8 cellular contexts compared by ENCODE assay signal in genomic region chr19:34145741-34146202, GRCh38. TPM values are rescaled to one million over a fixed set of nuclear protein-coding genes. Genes with fewer than 3 reads are reported as not detected.
DNase-seq lines count a peak whose midpoint lies in the region; ATAC-seq and TF ChIP-seq lines count a peak whose summit lies in the region.

No MANE protein-coding gene starts in this region.

- no peaks in the 10 kb centered on the region for H3K79me2 ChIP-seq in parathyroid adenoma

- DNase-seq in COR-L47 (lab: John Stamatoyannopoulos, UW) (peak; percentile 15), HS-5 (ENCODE audit: low read depth) (peak; percentile 9), Peyer's patch (peak in 2 of 3 donors; percentile 28 to 75), fibroblast of villous mesenchyme (ENCODE audit: low read depth) (peak; percentile 67)
- peak; percentile 31 for DNase-seq in activated T-helper 1 cell treated with anti-CD3 and anti-CD28 coated beads, Interleukin-12 subunit alpha, Interleukin-12 subunit beta, Interleukin-2, Interleukin-4 antibody, amounts not matched to agents 30 ng/mL and 10 ng/mL and 1 ng/mL, durations not matched to agents 14 hours and 24 hours and 36 hours (ENCODE audit: low spot score)

- H3K9me3 Mint-ChIP-seq in activated T-helper 1 cell treated with anti-CD3 and anti-CD28 coated beads, Interleukin-12 subunit alpha, Interleukin-12 subunit beta, Interleukin-2, Interleukin-4 antibody, amounts not matched to agents 30 ng/mL and 10 ng/mL and 1 ng/mL, durations not matched to agents 14 hours and 24 hours and 36 hours, result no peaks in the 10 kb centered on the region

- H3K27ac Mint-ChIP-seq in activated T-helper 1 cell treated with anti-CD3 and anti-CD28 coated beads, Interleukin-12 subunit alpha, Interleukin-12 subunit beta, Interleukin-2, Interleukin-4 antibody, amounts not matched to agents 30 ng/mL and 10 ng/mL and 1 ng/mL, durations not matched to agents 14 hours and 24 hours and 36 hours, result no peak overlapping the region

- H3K4me3 Mint-ChIP-seq in activated T-helper 1 cell treated with anti-CD3 and anti-CD28 coated beads, Interleukin-12 subunit alpha, Interleukin-12 subunit beta, Interleukin-2, Interleukin-4 antibody, amounts not matched to agents 30 ng/mL and 10 ng/mL and 1 ng/mL, durations not matched to agents 14 hours and 24 hours and 36 hours, result no peak overlapping the region

- no peak overlapping the region for H3K9ac ChIP-seq in parathyroid adenoma

- H3K27ac ChIP-seq in Peyer's patch, result no peak overlapping the region
- H3K27ac ChIP-seq in parathyroid adenoma, result no peak overlapping the region

- no peaks in the 10 kb centered on the region for H3K36me3 Mint-ChIP-seq in activated T-helper 1 cell treated with anti-CD3 and anti-CD28 coated beads, Interleukin-12 subunit alpha, Interleukin-12 subunit beta, Interleukin-2, Interleukin-4 antibody, amounts not matched to agents 30 ng/mL and 10 ng/mL and 1 ng/mL, durations not matched to agents 14 hours and 24 hours and 36 hours (ENCODE audit: low read depth)

- H3K36me3 ChIP-seq in Peyer's patch (no peaks in the 10 kb centered on the region), parathyroid adenoma (ENCODE audit: control insufficient read depth, insufficient read depth, low read length) (no peaks in the 10 kb centered on the region)

- no peaks in the 10 kb centered on the region for H3K27me3 ChIP-seq in Peyer's patch
- H3K27me3 ChIP-seq in parathyroid adenoma (ENCODE audit: control insufficient read depth, insufficient read depth, low read length), result no peaks in the 10 kb centered on the region

- no peak overlapping the region for H2AFZ ChIP-seq in parathyroid adenoma

- no peak overlapping the region for H3K4me2 ChIP-seq in parathyroid adenoma (ENCODE audit: low read length)

- TF ChIP-seq POLR2A in Peyer's patch (IDR thresholded peaks at IDR 0.05), result no peak

- no peak for ATAC-seq in HG02884 (IDR thresholded peaks at IDR 0.05; ENCODE audit: unreplicated experiment)
- ATAC-seq in HG03196 (IDR thresholded peaks at IDR 0.05; ENCODE audit: unreplicated experiment), result no peak

- intact Hi-C loops in activated T-helper 1 cell treated with anti-CD3 and anti-CD28 coated beads, Interleukin-12 subunit alpha, Interleukin-12 subunit beta, Interleukin-2, Interleukin-4 antibody, amounts not matched to agents 30 ng/mL and 10 ng/mL and 1 ng/mL, durations not matched to agents 14 hours and 24 hours and 36 hours (cut with micrococcal nuclease), result loop anchor here (1.0 kb wide), 4 partner anchors 11 to 367 kb away; no protein-coding TSS in a partner anchor

- no peaks in the 10 kb centered on the region for H3K9me3 ChIP-seq in Peyer's patch
- H3K9me3 ChIP-seq in parathyroid adenoma (ENCODE audit: control insufficient read depth, low read length), result no peaks in the 10 kb centered on the region

- H3K4me1 Mint-ChIP-seq in activated T-helper 1 cell treated with anti-CD3 and anti-CD28 coated beads, Interleukin-12 subunit alpha, Interleukin-12 subunit beta, Interleukin-2, Interleukin-4 antibody, amounts not matched to agents 30 ng/mL and 10 ng/mL and 1 ng/mL, durations not matched to agents 14 hours and 24 hours and 36 hours (ENCODE audit: low read depth), result no peaks in the 10 kb centered on the region

- no peak overlapping the region for H3K4me3 ChIP-seq in Peyer's patch
- H3K4me3 ChIP-seq in fibroblast of villous mesenchyme (ENCODE audit: low read depth, low read length), result no peak overlapping the region
- H3K4me3 ChIP-seq in parathyroid adenoma (ENCODE audit: low read depth, low read length), result no peak overlapping the region

- no peaks in the 10 kb centered on the region for H3K27me3 Mint-ChIP-seq in activated T-helper 1 cell treated with anti-CD3 and anti-CD28 coated beads, Interleukin-12 subunit alpha, Interleukin-12 subunit beta, Interleukin-2, Interleukin-4 antibody, amounts not matched to agents 30 ng/mL and 10 ng/mL and 1 ng/mL, durations not matched to agents 14 hours and 24 hours and 36 hours (ENCODE audit: insufficient read depth)

- H3K4me1 ChIP-seq in Peyer's patch (no peaks in the 10 kb centered on the region), parathyroid adenoma (no peaks in the 10 kb centered on the region)

- peak; percentile 54 to 92 (median 80) for TF ChIP-seq CTCF in Peyer's patch (IDR thresholded peaks at IDR 0.05)
- TF ChIP-seq CTCF in fibroblast of villous mesenchyme (IDR thresholded peaks at IDR 0.05; ENCODE audit: insufficient read depth, low read depth, low read length), result peak; percentile 86
- TF ChIP-seq CTCF in parathyroid adenoma (IDR thresholded peaks at IDR 0.05), result peak; percentile 77

RNA-seq across cellular contexts. Expression of gene LSM14A, which starts 26.5 kb away (rescaled TPM):
- 100 to 1,000 TPM in 3 of 4 donors, 10 to 100 TPM in 1; 88.2 to 152 (median 127) TPM for total RNA-seq in Peyer's patch
- total RNA-seq in activated T-helper 1 cell treated with anti-CD3 and anti-CD28 coated beads, Interleukin-12 subunit alpha, Interleukin-12 subunit beta, Interleukin-2, Interleukin-4 antibody, amounts not matched to agents 30 ng/mL and 10 ng/mL and 1 ng/mL, durations not matched to agents 14 hours and 24 hours and 36 hours, result 118 and 121 TPM in 2 replicates
- total RNA-seq in fibroblast of villous mesenchyme, result 72.1 and 74.1 TPM in 2 replicates

Comparison
In these comparisons a context has a peak if more than half of its experiments do, and no peak if none do; other contexts are left out.
1. DNase-seq: peak in every context shown above with its lines; median percentile 67 in fibroblast of villous mesenchyme; 52 in Peyer's patch; 31 in activated T-helper 1 cell treated with anti-CD3 and anti-CD28 coated beads, Interleukin-12 subunit alpha, Interleukin-12 subunit beta, Interleukin-2, Interleukin-4 antibody, amounts not matched to agents 30 ng/mL and 10 ng/mL and 1 ng/mL, durations not matched to agents 14 hours and 24 hours and 36 hours; 15 in COR-L47; 9 in HS-5.